Comparison of ENCODE assay signal across 11 cellular contexts in the genomic region with DNA sequence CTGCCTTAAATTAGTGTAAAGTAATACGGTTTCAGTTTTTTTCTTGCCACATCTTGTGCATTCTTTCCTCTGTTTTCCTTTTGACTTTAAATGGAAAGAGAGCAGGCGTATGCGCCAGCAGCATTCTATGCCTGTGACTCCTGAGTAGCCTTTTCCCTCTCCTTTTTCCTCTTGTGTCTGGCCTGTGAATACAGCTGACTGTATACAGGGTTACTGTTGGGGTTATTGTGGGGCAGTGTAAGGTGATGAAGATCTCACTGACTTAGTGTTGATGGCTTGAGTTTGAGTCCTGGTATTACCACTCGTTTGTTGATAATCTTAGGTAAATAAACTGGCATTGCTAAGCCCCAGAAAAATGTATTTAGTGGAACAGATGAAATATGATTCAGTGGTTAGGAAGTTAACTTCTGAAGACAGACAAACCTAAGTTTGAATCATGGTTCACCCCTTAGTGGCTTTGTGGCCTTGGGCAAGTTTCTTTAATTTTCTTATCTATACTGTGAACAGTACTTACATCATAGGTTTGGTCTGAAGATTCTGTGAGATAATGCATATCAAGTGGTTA.
DNase-seq lines count a peak whose midpoint lies in the region; ATAC-seq and TF ChIP-seq lines count a peak whose summit lies in the region.
"Had no signal": no experiment of that assay in that cellular context is flagged by ENCODE, and none has a peak within 500 bp of the region (broad histone marks: within the 10 kb centered on the region; RNA-seq: fewer than 3 reads in every experiment).

No MANE protein-coding gene starts in this region.

- no peak overlapping the region for H3K27ac ChIP-seq in HEK293 (ENCODE audit: extremely low read depth, low read depth, low read length)
- H3K27ac ChIP-seq in ascending aorta, result peak overlapping the region; percentile 31 to 46
- H3K27ac ChIP-seq: spleen, upper lobe of right lung had no signal

- no peaks in the 10 kb centered on the region for H3K27me3 ChIP-seq in ascending aorta
- H3K27me3 ChIP-seq: spleen, upper lobe of right lung had no signal

- intact Hi-C loops in ascending aorta (cut with DNase I), result loop anchor here (5.0 kb wide), 1 partner anchor 228 kb away; a partner anchor contains a TSS

- in situ Hi-C loops in ACHN (cut with HindIII; ENCODE audit: low pct_ligation_motif_present, low pct_unique_long_range_greater_than_20kb, low sequenced_read_pairs), result loop anchor here (25.0 kb wide), 1 partner anchor 313 kb away; no protein-coding TSS in a partner anchor

- peaks cover 26 to 37% of the 10 kb centered on the region in 2 donors for H3K4me1 Mint-ChIP-seq in immature natural killer cell

- H3K4me3 ChIP-seq in AG04449 (ENCODE audit: low read depth, low read length) (no peak overlapping the region), HEK293 (ENCODE audit: low read depth, low read length) (no peak overlapping the region), ascending aorta (no peak overlapping the region)
- H3K4me3 ChIP-seq: spleen, upper lobe of right lung had no signal

- H3K9me3 Mint-ChIP-seq in immature natural killer cell, result peaks cover 0 to 2% (median 0%) of the 10 kb centered on the region in 6 donors

- H3K9me3 ChIP-seq in HEK293 (ENCODE audit: control insufficient read depth, insufficient read depth, low read depth, low read length) (no peaks in the 10 kb centered on the region), ascending aorta (no peaks in the 10 kb centered on the region)
- H3K9me3 ChIP-seq: spleen, upper lobe of right lung had no signal

- ATAC-seq in HG02610 (IDR thresholded peaks at IDR 0.05; ENCODE audit: unreplicated experiment) (no peak), HG03095 (IDR thresholded peaks at IDR 0.05; ENCODE audit: unreplicated experiment) (no peak)
- ATAC-seq: upper lobe of right lung had no signal

- CTCF ChIA-PET in AG04449 (lab: Yijun Ruan, JAX), result no interaction called here
- CTCF ChIA-PET in HEK293 (lab: Yijun Ruan, JAX), result no interaction called here

- DNase-seq in AG04449 (ENCODE audit: low read depth, low spot score) (peak; percentile 92), ascending aorta (ENCODE audit: low spot score in 2 of 2) (no peak), immature natural killer cell (peak; percentile 46 to 77 (median 48)), ACHN (no peak), nucleus accumbens (lab: John Stamatoyannopoulos, UW) (no peak)
- DNase-seq: NCI-H2081 treated with DMSO at 0.1 percent for 48 hours, spleen, upper lobe of right lung had no signal

- H3K4me1 ChIP-seq in HEK293 (ENCODE audit: control insufficient read depth, insufficient read depth, low read length) (peaks cover 8% of the 10 kb centered on the region; the same call in 1 of the 2 replicates), ascending aorta (peaks cover 5 to 24% of the 10 kb centered on the region in 2 donors)
- H3K4me1 ChIP-seq: upper lobe of right lung had no signal

- H3K27ac Mint-ChIP-seq in immature natural killer cell, result peak overlapping the region; percentile 45 to 78 (median 64)

- POLR2A ChIA-PET in AG04449 (lab: Yijun Ruan, JAX), result interaction anchor here (0.5 to 1.5 kb wide), 2 partner anchors 123 to 131 kb away, joined by 3 to 4 read pairs; no protein-coding TSS in a partner anchor
- POLR2A ChIA-PET in HEK293 (lab: Yijun Ruan, JAX), result no interaction called here

- H3K36me3 Mint-ChIP-seq in immature natural killer cell, result peaks cover 38 to 57% (median 39%) of the 10 kb centered on the region in 3 donors

- H3K36me3 ChIP-seq in HEK293 (ENCODE audit: control insufficient read depth in 2 of 2, insufficient read depth in 1 of 2, low read length in 2 of 2), result peaks cover 0 to 36% of the 10 kb centered on the region in 2 experiments; a peak in 1 of 3 replicates
- H3K36me3 ChIP-seq in ascending aorta, result peaks cover 11 to 22% of the 10 kb centered on the region in 2 donors

- H3K4me3 Mint-ChIP-seq in immature natural killer cell, result peak overlapping the region in 3 of 5 donors; percentile 18 to 52 (median 52)

- peaks cover 0 to 7% (median 4%) of the 10 kb centered on the region in 3 donors for H3K27me3 Mint-ChIP-seq in immature natural killer cell (ENCODE audit: low read depth in 3 of 3)

- TF ChIP-seq CTCF in AG04449 (IDR thresholded peaks at IDR 0.05; ENCODE audit: insufficient read depth, low read length, missing control alignments), result no peak
- TF ChIP-seq CTCF in HEK293 (tag by site-specific recombination; IDR thresholded peaks at IDR 0.05), result no peak
- no peak for TF ChIP-seq CTCF in ascending aorta (IDR thresholded peaks at IDR 0.05)

TF ChIP-seq in HEK293, 187 proteins besides CTCF, POLR2A, EP300 and RAD21:
- TF ChIP-seq ZNF423 (tag by site-specific recombination; IDR thresholded peaks at IDR 0.05) (no peak), ZBTB20 (tag by site-specific recombination; IDR thresholded peaks at IDR 0.05) (peak; percentile 29; the same call in 1 of the 2 replicates), FEZF1 (tag by site-specific recombination; IDR thresholded peaks at IDR 0.05) (peak; percentile 46; the same call in 1 of the 2 replicates), ZNF629 (tag by site-specific recombination; IDR thresholded peaks at IDR 0.05) (peak; percentile 62; the same call in 1 of the 2 replicates), TRIM28 (IDR thresholded peaks at IDR 0.05; ENCODE audit: borderline replicate concordance, low read length) (no peak), ZNF248 (tag by site-specific recombination; IDR thresholded peaks at IDR 0.05) (no peak)
- TF ChIP-seq, protein P1, sequence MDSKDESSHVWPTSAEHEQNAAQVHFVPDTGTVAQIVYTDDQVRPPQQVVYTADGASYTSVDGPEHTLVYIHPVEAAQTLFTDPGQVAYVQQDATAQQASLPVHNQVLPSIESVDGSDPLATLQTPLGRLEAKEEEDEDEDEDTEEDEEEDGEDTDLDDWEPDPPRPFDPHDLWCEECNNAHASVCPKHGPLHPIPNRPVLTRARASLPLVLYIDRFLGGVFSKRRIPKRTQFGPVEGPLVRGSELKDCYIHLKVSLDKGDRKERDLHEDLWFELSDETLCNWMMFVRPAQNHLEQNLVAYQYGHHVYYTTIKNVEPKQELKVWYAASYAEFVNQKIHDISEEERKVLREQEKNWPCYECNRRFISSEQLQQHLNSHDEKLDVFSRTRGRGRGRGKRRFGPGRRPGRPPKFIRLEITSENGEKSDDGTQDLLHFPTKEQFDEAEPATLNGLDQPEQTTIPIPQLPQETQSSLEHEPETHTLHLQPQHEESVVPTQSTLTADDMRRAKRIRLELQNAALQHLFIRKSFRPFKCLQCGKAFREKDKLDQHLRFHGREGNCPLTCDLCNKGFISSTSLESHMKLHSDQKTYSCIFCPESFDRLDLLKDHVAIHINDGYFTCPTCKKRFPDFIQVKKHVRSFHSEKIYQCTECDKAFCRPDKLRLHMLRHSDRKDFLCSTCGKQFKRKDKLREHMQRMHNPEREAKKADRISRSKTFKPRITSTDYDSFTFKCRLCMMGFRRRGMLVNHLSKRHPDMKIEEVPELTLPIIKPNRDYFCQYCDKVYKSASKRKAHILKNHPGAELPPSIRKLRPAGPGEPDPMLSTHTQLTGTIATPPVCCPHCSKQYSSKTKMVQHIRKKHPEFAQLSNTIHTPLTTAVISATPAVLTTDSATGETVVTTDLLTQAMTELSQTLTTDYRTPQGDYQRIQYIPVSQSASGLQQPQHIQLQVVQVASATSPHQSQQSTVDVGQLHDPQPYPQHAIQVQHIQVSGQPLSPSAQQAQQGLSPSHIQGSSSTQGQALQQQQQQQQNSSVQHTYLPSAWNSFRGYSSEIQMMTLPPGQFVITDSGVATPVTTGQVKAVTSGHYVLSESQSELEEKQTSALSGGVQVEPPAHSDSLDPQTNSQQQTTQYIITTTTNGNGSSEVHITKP (tag by site-specific recombination; IDR thresholded peaks at IDR 0.05), result peak; percentile 68

Comparison
In these comparisons a context has a peak if more than half of its experiments do, and no peak if none do; other contexts are left out.
1. DNase-seq: peak in AG04449 (single experiment) and immature natural killer cell (3 of 3); none in ascending aorta (0 of 2), ACHN (single experiment) and nucleus accumbens (0 of 56).